28 cellular contexts compared by ENCODE assay signal in genomic region chr6:35413911-35414310, GRCh38.
"Had no signal": no experiment of that assay in that cellular context is flagged by ENCODE, and none has a peak within 500 bp of the region (broad histone marks: within the 10 kb centered on the region; RNA-seq: fewer than 3 reads in every experiment).

No MANE protein-coding gene starts in this region.

- DNase-seq: activated CD4-positive, alpha-beta T cell treated with anti-CD3 and anti-CD28 coated beads for 4 hours; activated CD4-positive, alpha-beta T cell treated with anti-CD3 and anti-CD28 coated beads, Interleukin-2, amount 50 U/mL, for 4 hours; activated CD8-positive, alpha-beta memory T cell treated with anti-CD3 and anti-CD28 coated beads, Interleukin-2, amount 50 U/mL, for 4 hours; activated gamma-delta T cell treated with Interleukin-2 at 50 U/mL for 16 hours; activated naive CD4-positive, alpha-beta T cell treated with anti-CD3 and anti-CD28 coated beads, Interleukin-2, amount 50 U/mL, for 16 hours; activated T-cell treated with anti-CD3 and anti-CD28 coated beads, Interleukin-2, amount 50 U/mL, for 1 hour; amniotic stem cell; brain microvascular endothelial cell; dermis blood vessel endothelial cell; effector CD8-positive, alpha-beta T cell; esophagus squamous epithelium; left ventricle myocardium inferior; mesendoderm; mucosa of descending colon; pancreas; retina; stimulated activated CD4-positive, alpha-beta T cell treated with anti-CD3 and anti-CD28 coated beads, Interleukin-12 subunit alpha, Interleukin-12 subunit beta, amount 100 ng/mL, for 4 hours; stimulated activated CD4-positive, alpha-beta T cell treated with anti-CD3 and anti-CD28 coated beads, Interleukin-4, amount 100 ng/mL, for 1 hour; stimulated activated naive CD8-positive, alpha-beta T cell treated with anti-CD3 and anti-CD28 coated beads, Interleukin-15, Interleukin-2, amounts not matched to agents 100 U/mL and 50 U/mL, for 24 hours; thyroid gland; upper lobe of left lung had no signal

- ATAC-seq: activated T-helper 17 cell treated with anti-CD3 and anti-CD28 coated beads, Interleukin-2, amount 50 U/mL, for 72 hours; mucosa of descending colon; pancreas; sciatic nerve; stimulated activated naive CD8-positive, alpha-beta T cell treated with anti-CD3 and anti-CD28 coated beads, Interleukin-15, Interleukin-2, amounts not matched to agents 100 U/mL and 50 U/mL, for 24 hours had no signal

- H3K4me3 Mint-ChIP-seq: activated T-helper 17 cell treated with anti-CD3 and anti-CD28 coated beads, Interleukin-2, amount 50 U/mL, for 72 hours; nephron had no signal

- H3K27me3 Mint-ChIP-seq: activated T-helper 17 cell treated with anti-CD3 and anti-CD28 coated beads, Interleukin-2, amount 50 U/mL, for 72 hours had no signal

- H3K9me3 Mint-ChIP-seq: activated T-helper 17 cell treated with anti-CD3 and anti-CD28 coated beads, Interleukin-2, amount 50 U/mL, for 72 hours; nephron had no signal

- H3K27ac ChIP-seq: brain microvascular endothelial cell, esophagus squamous epithelium, left ventricle myocardium inferior, neutrophil, pancreas, prostate gland, skin epidermis, upper lobe of left lung, vagina had no signal

- H3K27ac Mint-ChIP-seq: nephron had no signal
